In the genomic region with DNA sequence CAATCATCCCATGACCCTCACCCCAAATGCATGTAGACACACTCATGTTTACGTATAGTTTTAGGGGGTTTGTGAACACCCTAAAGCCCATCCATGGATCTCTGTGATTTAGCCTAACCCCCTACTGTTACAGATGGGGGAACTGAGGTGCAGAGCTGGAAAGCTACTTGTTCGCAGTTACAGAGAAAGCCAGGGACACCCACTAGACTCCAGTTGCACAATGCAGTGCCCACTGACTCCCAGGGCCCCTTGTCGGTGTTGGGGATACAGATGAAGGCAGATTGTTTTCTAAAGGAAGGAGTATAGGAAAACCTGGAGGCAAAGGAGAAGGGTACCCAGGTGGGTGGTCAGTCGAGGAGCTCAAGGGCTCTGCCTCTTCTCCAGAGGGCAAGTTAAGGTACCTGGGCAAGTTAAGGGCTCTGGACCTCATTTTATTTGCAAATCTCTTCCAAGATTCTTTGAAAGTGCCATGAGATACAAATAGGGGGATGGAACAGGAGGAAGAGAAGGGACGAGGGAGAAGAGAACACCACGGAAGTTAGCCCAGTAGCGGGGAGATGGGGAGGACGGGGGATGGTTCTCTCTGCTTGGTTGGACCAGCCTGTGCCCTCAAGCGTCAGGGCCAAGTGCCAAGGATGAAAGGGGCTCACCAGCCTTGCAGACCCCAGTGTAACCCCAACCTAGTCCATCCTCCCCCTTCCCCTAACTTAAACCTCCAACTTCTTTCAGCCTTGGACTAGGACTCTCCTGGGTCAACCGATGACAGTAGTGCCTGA, we compare ENCODE assay signal across 22 cellular contexts. TPM values are rescaled to one million over a fixed set of nuclear protein-coding genes. Genes with fewer than 3 reads are reported as not detected.
"Had no signal": no experiment of that assay in that cellular context is flagged by ENCODE, and none has a peak within 500 bp of the region (broad histone marks: within the 10 kb centered on the region; RNA-seq: fewer than 3 reads in every experiment).

No MANE protein-coding gene starts in this region.

- H3K4me3 ChIP-seq: lower lobe of right lung, sigmoid colon, upper lobe of left lung had no signal

- H3K27me3 ChIP-seq: sigmoid colon, testis, upper lobe of left lung had no signal

- DNase-seq: activated CD8-positive, alpha-beta memory T cell treated with anti-CD3 and anti-CD28 coated beads for 24 hours; activated CD8-positive, alpha-beta memory T cell treated with anti-CD3 and anti-CD28 coated beads, Interleukin-2, amount 50 U/mL, for 4 hours; activated naive CD4-positive, alpha-beta T cell treated with anti-CD3 and anti-CD28 coated beads for 36 hours; activated naive CD8-positive, alpha-beta T cell treated with anti-CD3 and anti-CD28 coated beads, Interleukin-2, amount 10 ng/mL, durations not matched to agents 7 days and 5 days; activated T-cell treated with anti-CD3 and anti-CD28 coated beads, Interleukin-2, amount 50 U/mL, for 24 hours; amniotic stem cell; erythroblast; foreskin fibroblast; hippocampal formation; lower lobe of right lung; naive B cell; nucleus accumbens; sigmoid colon; stimulated activated CD4-positive, alpha-beta T cell treated with anti-CD3 and anti-CD28 coated beads, Interleukin-4, amount 100 ng/mL, for 1 hour; stimulated activated naive CD4-positive, alpha-beta T cell; T-helper 9 cell; testis had no signal

- ATAC-seq: activated T-helper 17 cell treated with anti-CD3 and anti-CD28 coated beads, Interleukin-2, amount 50 U/mL, for 72 hours; lower lobe of right lung had no signal

- H3K27ac ChIP-seq: lower lobe of right lung, sigmoid colon, testis had no signal

- H3K4me3 Mint-ChIP-seq: activated naive CD4-positive, alpha-beta T cell treated with anti-CD3 and anti-CD28 coated beads for 36 hours; activated naive CD8-positive, alpha-beta T cell treated with anti-CD3 and anti-CD28 coated beads, Interleukin-2, amount 10 ng/mL, durations not matched to agents 7 days and 5 days; activated T-cell treated with anti-CD3 and anti-CD28 coated beads, Interleukin-2, amount 50 U/mL, for 24 hours; activated T-helper 17 cell treated with anti-CD3 and anti-CD28 coated beads, Interleukin-2, amount 50 U/mL, for 72 hours; naive B cell; WTC11 had no signal

- H3K9me3 ChIP-seq: lower lobe of right lung, sigmoid colon, testis, upper lobe of left lung had no signal

- H3K9me3 Mint-ChIP-seq: activated naive CD4-positive, alpha-beta T cell treated with anti-CD3 and anti-CD28 coated beads for 36 hours; activated naive CD8-positive, alpha-beta T cell treated with anti-CD3 and anti-CD28 coated beads, Interleukin-2, amount 10 ng/mL, durations not matched to agents 7 days and 5 days; activated T-cell treated with anti-CD3 and anti-CD28 coated beads, Interleukin-2, amount 50 U/mL, for 24 hours; activated T-helper 17 cell treated with anti-CD3 and anti-CD28 coated beads, Interleukin-2, amount 50 U/mL, for 72 hours; WTC11 had no signal

- H3K4me1 Mint-ChIP-seq: activated naive CD8-positive, alpha-beta T cell treated with anti-CD3 and anti-CD28 coated beads, Interleukin-2, amount 10 ng/mL, durations not matched to agents 7 days and 5 days; activated T-helper 17 cell treated with anti-CD3 and anti-CD28 coated beads, Interleukin-2, amount 50 U/mL, for 72 hours had no signal

- H3K27ac Mint-ChIP-seq: activated naive CD4-positive, alpha-beta T cell treated with anti-CD3 and anti-CD28 coated beads for 36 hours; activated naive CD8-positive, alpha-beta T cell treated with anti-CD3 and anti-CD28 coated beads, Interleukin-2, amount 10 ng/mL, durations not matched to agents 7 days and 5 days; activated T-cell treated with anti-CD3 and anti-CD28 coated beads, Interleukin-2, amount 50 U/mL, for 24 hours; activated T-helper 17 cell treated with anti-CD3 and anti-CD28 coated beads, Interleukin-2, amount 50 U/mL, for 72 hours; WTC11 had no signal

- H3K36me3 Mint-ChIP-seq: activated naive CD8-positive, alpha-beta T cell treated with anti-CD3 and anti-CD28 coated beads, Interleukin-2, amount 10 ng/mL, durations not matched to agents 7 days and 5 days; naive B cell; WTC11 had no signal

- H3K36me3 ChIP-seq: lower lobe of right lung, sigmoid colon, upper lobe of left lung had no signal

RNA-seq across cellular contexts. Expression of gene MYOZ3, which starts 1.0 kb away (rescaled TPM):
- total RNA-seq: SK-MEL-5; T-helper 1 cell treated with Interleukin-12 subunit alpha and Interleukin-12 subunit beta and Interleukin-4 antibody, amounts not matched to agents 30 ng/mL and 1 ng/mL, for 36 hours had no signal

RNA-seq across cellular contexts. Expression of gene SYNPO, which starts 21.5 kb away (rescaled TPM):
- total RNA-seq: SK-MEL-5; T-helper 1 cell treated with Interleukin-12 subunit alpha and Interleukin-12 subunit beta and Interleukin-4 antibody, amounts not matched to agents 30 ng/mL and 1 ng/mL, for 36 hours had no signal
